Comparison of ENCODE assay signal across 8 cellular contexts in the genomic region with DNA sequence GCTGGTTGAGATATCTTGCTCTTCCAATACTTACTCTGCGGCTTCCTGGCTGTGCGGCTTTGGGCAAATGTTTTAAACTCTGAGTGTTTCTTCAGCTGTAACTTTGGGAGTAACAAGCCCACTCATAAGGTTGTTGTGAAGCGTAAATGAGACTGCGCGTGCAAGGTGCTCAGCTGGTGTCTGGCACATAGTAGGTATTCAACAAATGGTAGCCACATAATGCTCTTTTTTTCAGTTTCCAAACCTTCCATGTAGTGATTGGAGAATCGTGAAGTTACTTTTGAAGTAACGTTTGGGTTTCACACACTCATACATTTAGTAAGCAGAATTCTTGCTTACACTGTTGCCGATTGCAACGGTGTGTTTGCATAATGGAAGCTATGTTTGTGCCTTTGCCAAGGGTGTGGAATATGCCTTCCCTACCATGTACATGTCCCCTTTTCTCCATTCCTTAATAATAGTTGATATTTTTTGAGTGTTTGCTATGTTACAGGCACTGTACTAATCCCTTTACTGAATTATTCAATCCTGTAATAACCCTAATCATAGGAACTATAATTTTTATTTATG. TPM values are rescaled to one million over a fixed set of nuclear protein-coding genes. Genes with fewer than 3 reads are reported as not detected.
DNase-seq lines count a peak whose midpoint lies in the region; ATAC-seq, FAIRE-seq and TF ChIP-seq lines count a peak whose summit lies in the region.

No MANE protein-coding gene starts in this region.

- no peak overlapping the region for H2AFZ ChIP-seq in HCT116 (ENCODE audit: low read depth, low read length, poor library complexity, severe bottlenecking)

- H3K27ac ChIP-seq in HCT116 (ENCODE audit: low read depth, low read length) = peak overlapping the region; percentile 64
- H3K27ac ChIP-seq in WERI-Rb-1 = peak overlapping the region; percentile 77
- peak overlapping the region; percentile 84 to 98 (median 94) for H3K27ac ChIP-seq in gastroesophageal sphincter
- peak overlapping the region; percentile 97 for H3K27ac ChIP-seq in skeletal muscle tissue (ENCODE audit: low read depth, low read length)

- TF ChIP-seq EP300 in gastroesophageal sphincter (IDR thresholded peaks at IDR 0.05) = no peak

- intact Hi-C loops in HCT116 (cut with micrococcal nuclease) = loop anchor here (2.0 to 5.0 kb wide), 3 partner anchors 153 to 385 kb away; no protein-coding TSS in a partner anchor

- H3K9ac ChIP-seq in HCT116 (ENCODE audit: low read length) (peak overlapping the region; percentile 83), skeletal muscle tissue (ENCODE audit: low read depth in 1 of 3, low read length in 3 of 3) (peak overlapping the region; percentile 97)

- DNase-seq in HCT116 (ENCODE audit: low read depth, low spot score) = no peak
- no peak for DNase-seq in WERI-Rb-1
- DNase-seq in germinal center (ENCODE audit: low spot score) = no peak
- DNase-seq in EL = no peak
- no peak for DNase-seq in RCC 7860 (ENCODE audit: low spot score)

- H3K36me3 ChIP-seq in HCT116 (ENCODE audit: control insufficient read depth in 1 of 2, insufficient read depth in 2 of 2, low read length in 2 of 2) (no peaks in the 10 kb centered on the region), WERI-Rb-1 (no peaks in the 10 kb centered on the region), gastroesophageal sphincter (no peaks in the 10 kb centered on the region), skeletal muscle tissue (ENCODE audit: control insufficient read depth in 3 of 3, insufficient read depth in 3 of 3, low read length in 3 of 3) (no peaks in the 10 kb centered on the region)

- WGBS in gastroesophageal sphincter (ENCODE audit: low coverage in 1 of 2), 2 donors = 23 to 33% methylated on average over 6 to 8 of the region's 9 CpGs

- H3K79me2 ChIP-seq in HCT116 (ENCODE audit: insufficient read depth, low read length) = peaks cover 44% of the 10 kb centered on the region

- TF ChIP-seq RAD21 in HCT116 (IDR thresholded peaks at IDR 0.05; ENCODE audit: low read depth) = no peak

- H4K20me1 ChIP-seq in HCT116 (ENCODE audit: insufficient read depth) = no peaks in the 10 kb centered on the region

- POLR2A ChIA-PET in HCT116 (lab: Charles Lee) = interaction anchor here (1.0 kb wide), 1 partner anchor 84 kb away, joined by 3 read pairs; the partner anchor contains the start of gene USP22

- BruUV-seq in HCT116 (replicated peaks; lab: Mats Ljungman, UMichigan) = no TSS peak

- ATAC-seq in HCT116 (no peak), gastroesophageal sphincter (no peak), GM18502 (IDR thresholded peaks at IDR 0.05; ENCODE audit: poor library complexity, unreplicated experiment) (no peak)

- CTCF ChIA-PET in HCT116 (lab: Charles Lee) = interaction anchor here (1.3 to 3.0 kb wide), 2 partner anchors 8 to 148 kb away, joined by 3 to 16 read pairs; no protein-coding TSS in a partner anchor

- H3K9me3 ChIP-seq in HCT116 (ENCODE audit: control insufficient read depth in 1 of 2, insufficient read depth in 1 of 2, low read depth in 1 of 2, low read length in 2 of 2) (no peaks in the 10 kb centered on the region), WERI-Rb-1 (ENCODE audit: severe bottlenecking) (no peaks in the 10 kb centered on the region), gastroesophageal sphincter (no peaks in the 10 kb centered on the region), skeletal muscle tissue (ENCODE audit: control insufficient read depth in 3 of 3, low read length in 3 of 3) (no peaks in the 10 kb centered on the region)

- peak overlapping the region; percentile 89 for H3K4me2 ChIP-seq in HCT116 (ENCODE audit: low read length)

- TF ChIP-seq CTCF in HCT116 (IDR thresholded peaks at IDR 0.05 in 2 of 3, conservative IDR thresholded peaks at IDR 0.05 in 1 of 3; ENCODE audit: borderline replicate concordance in 1 of 3, insufficient read depth in 1 of 3, low read depth in 2 of 3, low read length in 2 of 3) = no peak
- TF ChIP-seq CTCF in WERI-Rb-1 (IDR thresholded peaks at IDR 0.05; ENCODE audit: low read depth, low read length) = no peak
- no peak for TF ChIP-seq CTCF in gastroesophageal sphincter (IDR thresholded peaks at IDR 0.05)

- TF ChIP-seq POLR2A in HCT116 (IDR thresholded peaks at IDR 0.05; ENCODE audit: borderline replicate concordance, extremely low read depth, insufficient read depth, insufficient read length) (no peak), gastroesophageal sphincter (IDR thresholded peaks at IDR 0.05) (no peak)

- H3K4me3 ChIP-seq in HCT116 (replicated peaks in 1 of 2; ENCODE audit: low read depth in 1 of 2, low read length in 2 of 2) = peak overlapping the region; percentile 76 to 94
- peak overlapping the region; percentile 78 for H3K4me3 ChIP-seq in WERI-Rb-1 (ENCODE audit: low read depth, low read length)
- peak overlapping the region; percentile 66 to 91 for H3K4me3 ChIP-seq in gastroesophageal sphincter
- H3K4me3 ChIP-seq in skeletal muscle tissue (ENCODE audit: low read length in 3 of 3) = peak overlapping the region; percentile 84 to 99 (median 95)

- H3K27me3 ChIP-seq in HCT116 (ENCODE audit: insufficient read depth, low read length) (no peaks in the 10 kb centered on the region), WERI-Rb-1 (ENCODE audit: insufficient read depth, low read depth, severe bottlenecking) (no peaks in the 10 kb centered on the region), gastroesophageal sphincter (peaks cover 4% of the 10 kb centered on the region), skeletal muscle tissue (ENCODE audit: control insufficient read depth in 3 of 3, insufficient read depth in 3 of 3, low read length in 3 of 3) (no peaks in the 10 kb centered on the region)

- H3K4me1 ChIP-seq in HCT116 (ENCODE audit: control insufficient read depth in 1 of 2, insufficient read depth in 2 of 2, low read length in 2 of 2) (peaks cover 8 to 16% of the 10 kb centered on the region in 2 experiments), gastroesophageal sphincter (peaks cover 0 to 30% (median 10%) of the 10 kb centered on the region in 3 donors), skeletal muscle tissue (ENCODE audit: control insufficient read depth in 3 of 3, insufficient read depth in 3 of 3, low read length in 3 of 3) (peaks cover 22 to 27% (median 24%) of the 10 kb centered on the region in 3 donors)

- no peak for FAIRE-seq in RCC 7860 (lab: Jason Lieb, UNC)

- RAD21 ChIA-PET in HCT116 (lab: Charles Lee; ENCODE audit: low non-redundant PET in 1 of 2, low total read pairs in 2 of 2, uncharacterized antibody in 2 of 2, unreplicated experiment in 2 of 2) = no interaction called here

- no peaks in the 10 kb centered on the region for H3K9me2 ChIP-seq in HCT116 (ENCODE audit: insufficient read depth)

TF ChIP-seq in HCT116, 20 proteins besides CTCF, POLR2A, EP300 and RAD21 (continues in another document):
- no peak for TF ChIP-seq CEBPB (IDR thresholded peaks at IDR 0.05; ENCODE audit: low read depth)
- TF ChIP-seq SIN3A (IDR thresholded peaks at IDR 0.05; ENCODE audit: low read depth) = no peak
- TF ChIP-seq YY1 (IDR thresholded peaks at IDR 0.05; ENCODE audit: extremely low read depth, insufficient replicate concordance, low read depth, low read length) = no peak
- TF ChIP-seq REST (IDR thresholded peaks at IDR 0.05; ENCODE audit: low read depth) = no peak
- TF ChIP-seq TCF7L2 (IDR thresholded peaks at IDR 0.05; ENCODE audit: borderline replicate concordance, extremely low read depth, insufficient read depth, insufficient read length) = no peak
- TF ChIP-seq EGR1 (IDR thresholded peaks at IDR 0.05; ENCODE audit: low read depth) = no peak
- no peak for TF ChIP-seq MAX (IDR thresholded peaks at IDR 0.05)
- TF ChIP-seq SP1 (IDR thresholded peaks at IDR 0.05; ENCODE audit: low read depth) = no peak
- no peak for TF ChIP-seq POLR2AphosphoS5 (IDR thresholded peaks at IDR 0.05; ENCODE audit: low read depth, low read length)
- no peak for TF ChIP-seq JUND (IDR thresholded peaks at IDR 0.05)
- TF ChIP-seq EZH2 (IDR thresholded peaks at IDR 0.05) = no peak
- TF ChIP-seq ATF3 (IDR thresholded peaks at IDR 0.05) = no peak
- no peak for TF ChIP-seq ZFX (IDR thresholded peaks at IDR 0.05)
- TF ChIP-seq CBX3 (IDR thresholded peaks at IDR 0.05; ENCODE audit: low read depth) = no peak
- TF ChIP-seq FOSL1 (IDR thresholded peaks at IDR 0.05; ENCODE audit: low read depth) = no peak
- TF ChIP-seq SRF (IDR thresholded peaks at IDR 0.05; ENCODE audit: low read depth) = no peak
- TF ChIP-seq ZNF274 (IDR thresholded peaks at IDR 0.05; ENCODE audit: low read depth, low read length) = no peak

RNA-seq across cellular contexts. Expression of gene DHRS7B, which starts 0.8 kb away (rescaled TPM):
- total RNA-seq in HCT116 (2021; ENCODE audit: unreplicated experiment) (19.6 TPM), gastroesophageal sphincter (10 to 100 TPM; 17.0 to 44.2 (median 37.4) TPM), skeletal muscle tissue (29.7 TPM)
- polyA plus RNA-seq in HCT116 (2012) = 27.4 and 30.0 TPM in 2 replicates
